ENCODE assay signal across 20 cellular contexts in the genomic region with DNA sequence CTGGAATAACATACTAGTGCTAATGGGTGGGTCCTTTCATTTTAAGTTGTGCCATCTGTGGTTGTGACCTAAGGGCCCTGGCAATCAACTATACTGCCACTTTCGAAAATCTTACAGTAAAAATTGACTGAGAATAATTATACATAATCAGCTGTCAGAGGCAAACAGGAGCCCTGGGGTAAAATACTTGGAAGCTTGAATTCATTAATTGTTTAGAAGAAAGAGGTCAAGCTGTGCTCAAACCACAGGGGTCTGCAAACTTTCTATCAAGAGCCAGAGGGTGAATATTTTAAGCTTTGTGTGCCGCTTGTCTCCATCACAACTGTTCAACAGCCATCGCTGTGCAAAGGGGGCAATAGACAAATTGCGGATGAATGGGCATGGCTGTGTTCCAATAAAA. TPM values are rescaled to one million over a fixed set of nuclear protein-coding genes. Genes with fewer than 3 reads are reported as not detected.
A peak's percentile ranks its signal among the peaks of the same experiment; 100 is the strongest.
DNase-seq lines count a peak whose midpoint lies in the region; ATAC-seq and TF ChIP-seq lines count a peak whose summit lies in the region.
"Had no signal": no experiment of that assay in that cellular context is flagged by ENCODE, and none has a peak within 500 bp of the region (broad histone marks: within the 10 kb centered on the region; RNA-seq: fewer than 3 reads in every experiment).

No MANE protein-coding gene starts in this region.

- ATAC-seq in GM21367 (IDR thresholded peaks at IDR 0.05; ENCODE audit: unreplicated experiment), result no peak
- ATAC-seq: left lung had no signal

- H3K27ac ChIP-seq in ovary, result no peak overlapping the region
- H3K27ac ChIP-seq: left lung, neutrophil, PC-9, VCaP had no signal

- DNase-seq in NCI-H2227 treated with DMSO at 0.1 percent for 48 hours (lab: John Stamatoyannopoulos, UW) (peak; percentile 91), astrocyte of the hippocampus (ENCODE audit: low read depth, low spot score) (peak; percentile 32), germinal center (ENCODE audit: low spot score) (no peak), ovary (no peak), NCI-H510A treated with DMSO at 0.1 percent for 48 hours (lab: John Stamatoyannopoulos, UW) (no peak)
- DNase-seq: activated CD4-positive, alpha-beta T cell treated with anti-CD3 and anti-CD28 coated beads, Interleukin-2, amount 10 ng/mL, durations not matched to agents 7 days and 5 days; activated gamma-delta T cell; activated T-cell treated with anti-CD3 and anti-CD28 coated beads, Interleukin-2, amount 50 U/mL, for 24 hours; CD4-positive, CD25-positive, alpha-beta regulatory T cell; left lung; NCI-H187 treated with DMSO at 0.1 percent for 48 hours; NK-92 treated with Interleukin-12 subunit alpha and Interleukin-12 subunit beta, amount 100 ng/mL, for 24 hours; PC-9; SHP77; stimulated activated naive CD4-positive, alpha-beta T cell treated with Interleukin-2 at 50 U/mL for 16 hours; T-helper 9 cell had no signal

- H3K36me3 ChIP-seq in ovary, result no peaks in the 10 kb centered on the region
- H3K36me3 ChIP-seq: left lung, neutrophil had no signal

- no peaks in the 10 kb centered on the region for H3K27me3 ChIP-seq in ovary
- H3K27me3 ChIP-seq: left lung, neutrophil had no signal

- 84 to 89% (median 88%) methylated on average over 4 of the region's 4 CpGs for WGBS in ovary, 3 donors

- no peaks in the 10 kb centered on the region for H3K4me1 ChIP-seq in ovary (ENCODE audit: insufficient read depth)
- H3K4me1 ChIP-seq: left lung had no signal

- intact Hi-C loops in ovary (cut with DNase I), result loop anchor here in 1 of 4 donors (10.0 kb wide), 1 partner anchor 226 kb away; no protein-coding TSS in a partner anchor

- TF ChIP-seq RAD21 in Ishikawa (IDR thresholded peaks at IDR 0.05; ENCODE audit: low read depth), result no peak

- no peak for TF ChIP-seq CTCF in ovary (IDR thresholded peaks at IDR 0.05)

- H3K4me3 ChIP-seq in ovary, result no peak overlapping the region
- H3K4me3 ChIP-seq: left lung, PC-9 had no signal

- no peaks in the 10 kb centered on the region for H3K9me3 ChIP-seq in ovary
- H3K9me3 ChIP-seq: left lung, neutrophil had no signal

- TF ChIP-seq EP300 in Ishikawa (IDR thresholded peaks at IDR 0.05; ENCODE audit: borderline replicate concordance) (peak; percentile 37; the same call in 1 of the 2 replicates), ovary (IDR thresholded peaks at IDR 0.05) (no peak)

- no peak for TF ChIP-seq POLR2A in ovary (IDR thresholded peaks at IDR 0.05)

TF ChIP-seq in Ishikawa, 13 proteins besides CTCF, POLR2A, EP300 and RAD21:
- no peak for TF ChIP-seq CREB1 (IDR thresholded peaks at IDR 0.05; ENCODE audit: low read depth)
- TF ChIP-seq, protein P1, sequence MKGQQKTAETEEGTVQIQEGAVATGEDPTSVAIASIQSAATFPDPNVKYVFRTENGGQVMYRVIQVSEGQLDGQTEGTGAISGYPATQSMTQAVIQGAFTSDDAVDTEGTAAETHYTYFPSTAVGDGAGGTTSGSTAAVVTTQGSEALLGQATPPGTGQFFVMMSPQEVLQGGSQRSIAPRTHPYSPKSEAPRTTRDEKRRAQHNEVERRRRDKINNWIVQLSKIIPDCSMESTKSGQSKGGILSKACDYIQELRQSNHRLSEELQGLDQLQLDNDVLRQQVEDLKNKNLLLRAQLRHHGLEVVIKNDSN (IDR thresholded peaks at IDR 0.05), result no peak
- TF ChIP-seq CEBPB (IDR thresholded peaks at IDR 0.05), result no peak
- no peak for TF ChIP-seq YY1 (IDR thresholded peaks at IDR 0.05; ENCODE audit: low read depth)
- TF ChIP-seq, protein P2, sequence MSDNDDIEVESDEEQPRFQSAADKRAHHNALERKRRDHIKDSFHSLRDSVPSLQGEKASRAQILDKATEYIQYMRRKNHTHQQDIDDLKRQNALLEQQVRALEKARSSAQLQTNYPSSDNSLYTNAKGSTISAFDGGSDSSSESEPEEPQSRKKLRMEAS (IDR thresholded peaks at IDR 0.05), result no peak
- TF ChIP-seq FOXM1 (IDR thresholded peaks at IDR 0.05; ENCODE audit: borderline replicate concordance, low read depth), result 0 out of 2 replicates have a peak, but pooled peaks have one; percentile 13
- TF ChIP-seq, protein P3, sequence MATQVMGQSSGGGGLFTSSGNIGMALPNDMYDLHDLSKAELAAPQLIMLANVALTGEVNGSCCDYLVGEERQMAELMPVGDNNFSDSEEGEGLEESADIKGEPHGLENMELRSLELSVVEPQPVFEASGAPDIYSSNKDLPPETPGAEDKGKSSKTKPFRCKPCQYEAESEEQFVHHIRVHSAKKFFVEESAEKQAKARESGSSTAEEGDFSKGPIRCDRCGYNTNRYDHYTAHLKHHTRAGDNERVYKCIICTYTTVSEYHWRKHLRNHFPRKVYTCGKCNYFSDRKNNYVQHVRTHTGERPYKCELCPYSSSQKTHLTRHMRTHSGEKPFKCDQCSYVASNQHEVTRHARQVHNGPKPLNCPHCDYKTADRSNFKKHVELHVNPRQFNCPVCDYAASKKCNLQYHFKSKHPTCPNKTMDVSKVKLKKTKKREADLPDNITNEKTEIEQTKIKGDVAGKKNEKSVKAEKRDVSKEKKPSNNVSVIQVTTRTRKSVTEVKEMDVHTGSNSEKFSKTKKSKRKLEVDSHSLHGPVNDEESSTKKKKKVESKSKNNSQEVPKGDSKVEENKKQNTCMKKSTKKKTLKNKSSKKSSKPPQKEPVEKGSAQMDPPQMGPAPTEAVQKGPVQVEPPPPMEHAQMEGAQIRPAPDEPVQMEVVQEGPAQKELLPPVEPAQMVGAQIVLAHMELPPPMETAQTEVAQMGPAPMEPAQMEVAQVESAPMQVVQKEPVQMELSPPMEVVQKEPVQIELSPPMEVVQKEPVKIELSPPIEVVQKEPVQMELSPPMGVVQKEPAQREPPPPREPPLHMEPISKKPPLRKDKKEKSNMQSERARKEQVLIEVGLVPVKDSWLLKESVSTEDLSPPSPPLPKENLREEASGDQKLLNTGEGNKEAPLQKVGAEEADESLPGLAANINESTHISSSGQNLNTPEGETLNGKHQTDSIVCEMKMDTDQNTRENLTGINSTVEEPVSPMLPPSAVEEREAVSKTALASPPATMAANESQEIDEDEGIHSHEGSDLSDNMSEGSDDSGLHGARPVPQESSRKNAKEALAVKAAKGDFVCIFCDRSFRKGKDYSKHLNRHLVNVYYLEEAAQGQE (IDR thresholded peaks at IDR 0.05; ENCODE audit: low read depth), result no peak
- TF ChIP-seq NFIC (IDR thresholded peaks at IDR 0.05), result peak; percentile 76
- peak; percentile 47; the same call in 1 of the 2 replicates for TF ChIP-seq TCF12 (IDR thresholded peaks at IDR 0.05; ENCODE audit: low read depth)
- TF ChIP-seq EGR1 (IDR thresholded peaks at IDR 0.05), result no peak
- no peak for TF ChIP-seq TAF1 (IDR thresholded peaks at IDR 0.05; ENCODE audit: low read depth)
- peak; percentile 26; the same call in 1 of the 2 replicates for TF ChIP-seq TEAD4 (IDR thresholded peaks at IDR 0.05)
- TF ChIP-seq ZBTB7A (IDR thresholded peaks at IDR 0.05; ENCODE audit: low read depth), result no peak
TF ChIP-seq in Ishikawa: peak in this region for 4.

RNA-seq across cellular contexts. Expression of a gene that starts 35.8 kb away (rescaled TPM):
- 10 to 100 TPM; 24.9 to 47.8 (median 38.0) TPM for total RNA-seq in ovary
- polyA plus RNA-seq in ovary, result 10 to 100 TPM; 18.1 to 21.5 TPM

Comparison
In these comparisons a context has a peak if more than half of its experiments do, and no peak if none do; other contexts are left out.
1. DNase-seq: peak in NCI-H2227 treated with DMSO at 0.1 percent for 48 hours (single experiment) and astrocyte of the hippocampus (single experiment); none in germinal center (single experiment), ovary (0 of 5) and NCI-H510A treated with DMSO at 0.1 percent for 48 hours (single experiment).